In the genomic region with DNA sequence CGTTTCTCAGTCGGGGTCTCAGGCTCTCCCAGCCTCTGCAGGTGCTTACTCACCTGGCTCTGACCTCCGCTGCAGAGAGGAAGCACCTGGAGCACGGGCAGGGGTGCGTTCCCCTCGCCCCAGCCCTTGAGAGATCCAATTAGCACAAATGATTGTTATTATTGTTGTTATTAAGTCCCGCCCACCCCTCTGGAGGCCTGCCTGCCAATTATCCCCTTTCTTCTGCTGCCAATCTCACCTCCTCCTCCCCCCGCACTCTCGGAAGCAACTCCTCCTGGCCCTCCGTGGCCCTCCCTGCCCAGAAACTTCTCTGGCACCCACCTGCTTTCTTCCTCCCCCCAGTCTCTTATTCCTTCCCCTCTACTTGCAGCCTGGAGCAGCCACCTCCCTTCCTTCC, we compare ENCODE assay signal across 1 cellular context.
TF ChIP-seq lines count a peak whose summit lies in the region.

No MANE protein-coding gene starts in this region.

TF ChIP-seq in GM23338, 12 proteins besides CTCF, POLR2A, EP300 and RAD21:
- TF ChIP-seq, protein P1, sequence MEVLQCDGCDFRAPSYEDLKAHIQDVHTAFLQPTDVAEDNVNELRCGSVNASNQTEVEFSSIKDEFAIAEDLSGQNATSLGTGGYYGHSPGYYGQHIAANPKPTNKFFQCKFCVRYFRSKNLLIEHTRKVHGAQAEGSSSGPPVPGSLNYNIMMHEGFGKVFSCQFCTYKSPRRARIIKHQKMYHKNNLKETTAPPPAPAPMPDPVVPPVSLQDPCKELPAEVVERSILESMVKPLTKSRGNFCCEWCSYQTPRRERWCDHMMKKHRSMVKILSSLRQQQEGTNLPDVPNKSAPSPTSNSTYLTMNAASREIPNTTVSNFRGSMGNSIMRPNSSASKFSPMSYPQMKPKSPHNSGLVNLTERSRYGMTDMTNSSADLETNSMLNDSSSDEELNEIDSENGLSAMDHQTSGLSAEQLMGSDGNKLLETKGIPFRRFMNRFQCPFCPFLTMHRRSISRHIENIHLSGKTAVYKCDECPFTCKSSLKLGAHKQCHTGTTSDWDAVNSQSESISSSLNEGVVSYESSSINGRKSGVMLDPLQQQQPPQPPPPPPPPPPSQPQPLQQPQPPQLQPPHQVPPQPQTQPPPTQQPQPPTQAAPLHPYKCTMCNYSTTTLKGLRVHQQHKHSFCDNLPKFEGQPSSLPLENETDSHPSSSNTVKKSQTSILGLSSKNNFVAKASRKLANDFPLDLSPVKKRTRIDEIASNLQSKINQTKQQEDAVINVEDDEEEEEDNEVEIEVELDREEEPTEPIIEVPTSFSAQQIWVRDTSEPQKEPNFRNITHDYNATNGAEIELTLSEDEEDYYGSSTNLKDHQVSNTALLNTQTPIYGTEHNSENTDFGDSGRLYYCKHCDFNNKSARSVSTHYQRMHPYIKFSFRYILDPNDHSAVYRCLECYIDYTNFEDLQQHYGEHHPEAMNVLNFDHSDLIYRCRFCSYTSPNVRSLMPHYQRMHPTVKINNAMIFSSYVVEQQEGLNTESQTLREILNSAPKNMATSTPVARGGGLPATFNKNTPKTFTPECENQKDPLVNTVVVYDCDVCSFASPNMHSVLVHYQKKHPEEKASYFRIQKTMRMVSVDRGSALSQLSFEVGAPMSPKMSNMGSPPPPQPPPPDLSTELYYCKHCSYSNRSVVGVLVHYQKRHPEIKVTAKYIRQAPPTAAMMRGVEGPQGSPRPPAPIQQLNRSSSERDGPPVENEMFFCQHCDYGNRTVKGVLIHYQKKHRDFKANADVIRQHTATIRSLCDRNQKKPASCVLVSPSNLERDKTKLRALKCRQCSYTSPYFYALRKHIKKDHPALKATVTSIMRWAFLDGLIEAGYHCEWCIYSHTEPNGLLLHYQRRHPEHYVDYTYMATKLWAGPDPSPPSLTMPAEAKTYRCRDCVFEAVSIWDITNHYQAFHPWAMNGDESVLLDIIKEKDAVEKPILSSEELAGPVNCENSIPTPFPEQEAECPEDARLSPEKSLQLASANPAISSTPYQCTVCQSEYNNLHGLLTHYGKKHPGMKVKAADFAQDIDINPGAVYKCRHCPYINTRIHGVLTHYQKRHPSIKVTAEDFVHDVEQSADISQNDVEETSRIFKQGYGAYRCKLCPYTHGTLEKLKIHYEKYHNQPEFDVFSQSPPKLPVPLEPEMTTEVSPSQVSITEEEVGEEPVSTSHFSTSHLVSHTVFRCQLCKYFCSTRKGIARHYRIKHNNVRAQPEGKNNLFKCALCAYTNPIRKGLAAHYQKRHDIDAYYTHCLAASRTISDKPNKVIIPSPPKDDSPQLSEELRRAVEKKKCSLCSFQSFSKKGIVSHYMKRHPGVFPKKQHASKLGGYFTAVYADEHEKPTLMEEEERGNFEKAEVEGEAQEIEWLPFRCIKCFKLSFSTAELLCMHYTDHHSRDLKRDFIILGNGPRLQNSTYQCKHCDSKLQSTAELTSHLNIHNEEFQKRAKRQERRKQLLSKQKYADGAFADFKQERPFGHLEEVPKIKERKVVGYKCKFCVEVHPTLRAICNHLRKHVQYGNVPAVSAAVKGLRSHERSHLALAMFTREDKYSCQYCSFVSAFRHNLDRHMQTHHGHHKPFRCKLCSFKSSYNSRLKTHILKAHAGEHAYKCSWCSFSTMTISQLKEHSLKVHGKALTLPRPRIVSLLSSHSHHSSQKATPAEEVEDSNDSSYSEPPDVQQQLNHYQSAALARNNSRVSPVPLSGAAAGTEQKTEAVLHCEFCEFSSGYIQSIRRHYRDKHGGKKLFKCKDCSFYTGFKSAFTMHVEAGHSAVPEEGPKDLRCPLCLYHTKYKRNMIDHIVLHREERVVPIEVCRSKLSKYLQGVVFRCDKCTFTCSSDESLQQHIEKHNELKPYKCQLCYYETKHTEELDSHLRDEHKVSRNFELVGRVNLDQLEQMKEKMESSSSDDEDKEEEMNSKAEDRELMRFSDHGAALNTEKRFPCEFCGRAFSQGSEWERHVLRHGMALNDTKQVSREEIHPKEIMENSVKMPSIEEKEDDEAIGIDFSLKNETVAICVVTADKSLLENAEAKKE (CRISPR knock-in tag; IDR thresholded peaks at IDR 0.05), result no peak
- TF ChIP-seq STAT1 (IDR thresholded peaks at IDR 0.05; ENCODE audit: unreplicated experiment) (no peak), JUNB (IDR thresholded peaks at IDR 0.05; ENCODE audit: unreplicated experiment) (no peak), ZNF114 (CRISPR knock-in tag; IDR thresholded peaks at IDR 0.05) (no peak), ZNF331 (CRISPR knock-in tag; IDR thresholded peaks at IDR 0.05; ENCODE audit: low read depth) (no peak), NANOG (IDR thresholded peaks at IDR 0.05; ENCODE audit: borderline replicate concordance) (no peak), EZH2 (IDR thresholded peaks at IDR 0.05; ENCODE audit: low read depth, unreplicated experiment) (no peak), EZH2phosphoT487 (IDR thresholded peaks at IDR 0.05; ENCODE audit: unreplicated experiment) (no peak), POLR2AphosphoS5 (IDR thresholded peaks at IDR 0.05; ENCODE audit: low read depth) (no peak), CREB1 (CRISPR knock-in tag; IDR thresholded peaks at IDR 0.05; ENCODE audit: low read depth) (no peak)
- TF ChIP-seq, protein P2, sequence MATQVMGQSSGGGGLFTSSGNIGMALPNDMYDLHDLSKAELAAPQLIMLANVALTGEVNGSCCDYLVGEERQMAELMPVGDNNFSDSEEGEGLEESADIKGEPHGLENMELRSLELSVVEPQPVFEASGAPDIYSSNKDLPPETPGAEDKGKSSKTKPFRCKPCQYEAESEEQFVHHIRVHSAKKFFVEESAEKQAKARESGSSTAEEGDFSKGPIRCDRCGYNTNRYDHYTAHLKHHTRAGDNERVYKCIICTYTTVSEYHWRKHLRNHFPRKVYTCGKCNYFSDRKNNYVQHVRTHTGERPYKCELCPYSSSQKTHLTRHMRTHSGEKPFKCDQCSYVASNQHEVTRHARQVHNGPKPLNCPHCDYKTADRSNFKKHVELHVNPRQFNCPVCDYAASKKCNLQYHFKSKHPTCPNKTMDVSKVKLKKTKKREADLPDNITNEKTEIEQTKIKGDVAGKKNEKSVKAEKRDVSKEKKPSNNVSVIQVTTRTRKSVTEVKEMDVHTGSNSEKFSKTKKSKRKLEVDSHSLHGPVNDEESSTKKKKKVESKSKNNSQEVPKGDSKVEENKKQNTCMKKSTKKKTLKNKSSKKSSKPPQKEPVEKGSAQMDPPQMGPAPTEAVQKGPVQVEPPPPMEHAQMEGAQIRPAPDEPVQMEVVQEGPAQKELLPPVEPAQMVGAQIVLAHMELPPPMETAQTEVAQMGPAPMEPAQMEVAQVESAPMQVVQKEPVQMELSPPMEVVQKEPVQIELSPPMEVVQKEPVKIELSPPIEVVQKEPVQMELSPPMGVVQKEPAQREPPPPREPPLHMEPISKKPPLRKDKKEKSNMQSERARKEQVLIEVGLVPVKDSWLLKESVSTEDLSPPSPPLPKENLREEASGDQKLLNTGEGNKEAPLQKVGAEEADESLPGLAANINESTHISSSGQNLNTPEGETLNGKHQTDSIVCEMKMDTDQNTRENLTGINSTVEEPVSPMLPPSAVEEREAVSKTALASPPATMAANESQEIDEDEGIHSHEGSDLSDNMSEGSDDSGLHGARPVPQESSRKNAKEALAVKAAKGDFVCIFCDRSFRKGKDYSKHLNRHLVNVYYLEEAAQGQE (IDR thresholded peaks at IDR 0.05; ENCODE audit: unreplicated experiment), result no peak
- TF ChIP-seq, protein P3, sequence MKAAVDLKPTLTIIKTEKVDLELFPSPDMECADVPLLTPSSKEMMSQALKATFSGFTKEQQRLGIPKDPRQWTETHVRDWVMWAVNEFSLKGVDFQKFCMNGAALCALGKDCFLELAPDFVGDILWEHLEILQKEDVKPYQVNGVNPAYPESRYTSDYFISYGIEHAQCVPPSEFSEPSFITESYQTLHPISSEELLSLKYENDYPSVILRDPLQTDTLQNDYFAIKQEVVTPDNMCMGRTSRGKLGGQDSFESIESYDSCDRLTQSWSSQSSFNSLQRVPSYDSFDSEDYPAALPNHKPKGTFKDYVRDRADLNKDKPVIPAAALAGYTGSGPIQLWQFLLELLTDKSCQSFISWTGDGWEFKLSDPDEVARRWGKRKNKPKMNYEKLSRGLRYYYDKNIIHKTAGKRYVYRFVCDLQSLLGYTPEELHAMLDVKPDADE (IDR thresholded peaks at IDR 0.05), result no peak
